In the genomic region with DNA sequence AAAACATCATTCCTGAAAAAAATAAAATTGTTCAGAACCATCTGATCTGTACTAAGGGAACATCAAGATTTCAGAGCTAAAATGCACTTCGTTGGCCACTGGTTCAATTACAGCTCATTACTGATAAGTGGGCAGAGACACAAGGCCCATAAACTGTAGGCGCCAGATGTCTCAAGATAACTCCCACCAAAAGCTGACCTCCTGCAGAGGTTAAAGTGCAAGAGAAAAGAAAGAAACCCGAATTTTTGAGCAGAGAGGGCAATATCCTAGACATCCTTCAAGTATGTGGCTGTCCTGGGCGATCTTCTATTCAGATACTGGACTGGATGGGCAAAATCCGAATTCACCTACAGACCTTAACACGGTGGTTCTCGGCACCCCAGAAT, we compare ENCODE assay signal across 8 cellular contexts. TPM values are rescaled to one million over a fixed set of nuclear protein-coding genes. Genes with fewer than 3 reads are reported as not detected.
DNase-seq lines count a peak whose midpoint lies in the region; ATAC-seq and TF ChIP-seq lines count a peak whose summit lies in the region.

No MANE protein-coding gene starts in this region.

- H3K27ac Mint-ChIP-seq in activated naive CD8-positive, alpha-beta T cell treated with anti-CD3 and anti-CD28 coated beads, Interleukin-2, amount 50 U/mL, for 24 hours, result peak overlapping the region; percentile 98

- H3K36me3 Mint-ChIP-seq in activated naive CD8-positive, alpha-beta T cell treated with anti-CD3 and anti-CD28 coated beads, Interleukin-2, amount 50 U/mL, for 24 hours (ENCODE audit: low read depth), result peaks cover 2% of the 10 kb centered on the region

- H3K27me3 ChIP-seq in HL-60 (ENCODE audit: insufficient read depth, poor library complexity, severe bottlenecking) (no peaks in the 10 kb centered on the region), kidney epithelial cell (ENCODE audit: control insufficient read depth, insufficient read depth, low read length) (no peaks in the 10 kb centered on the region), thyroid gland (no peaks in the 10 kb centered on the region)

- peak overlapping the region; percentile 71 for H3K4me3 ChIP-seq in HL-60 (replicated peaks; ENCODE audit: insufficient read depth, low read length)
- peak overlapping the region; percentile 65 for H3K4me3 ChIP-seq in kidney epithelial cell (ENCODE audit: low read depth, low read length)
- H3K4me3 ChIP-seq in thyroid gland (replicated peaks in 1 of 3), result peak overlapping the region in 2 of 3 donors; percentile 44 to 46

- intact Hi-C loops in thyroid gland (cut with DNase I), result no loop called here

- TF ChIP-seq POLR2A in thyroid gland (IDR thresholded peaks at IDR 0.05), result no peak

- H3K4me1 ChIP-seq in thyroid gland, result peaks cover 0 to 10% of the 10 kb centered on the region in 2 donors

- DNase-seq in HL-60 (ENCODE audit: low read depth in 1 of 2, low spot score in 1 of 2) (no peak), kidney epithelial cell (ENCODE audit: low read depth) (no peak), thyroid gland (no peak), NCI-H1694 (lab: John Stamatoyannopoulos, UW) (no peak)
- no peak for DNase-seq in activated naive CD8-positive, alpha-beta T cell treated with anti-CD3 and anti-CD28 coated beads, Interleukin-2, amount 50 U/mL, for 24 hours

- H3K36me3 ChIP-seq in kidney epithelial cell (ENCODE audit: control insufficient read depth, insufficient read depth, low read length) (no peaks in the 10 kb centered on the region), thyroid gland (no peaks in the 10 kb centered on the region)

- 2 to 6% methylated on average over 7 of the region's 7 CpGs for WGBS in thyroid gland, 2 donors

- H3K4me1 Mint-ChIP-seq in activated naive CD8-positive, alpha-beta T cell treated with anti-CD3 and anti-CD28 coated beads, Interleukin-2, amount 50 U/mL, for 24 hours, result peaks cover 37% of the 10 kb centered on the region

- no peak for TF ChIP-seq CTCF in 22Rv1 (IDR thresholded peaks at IDR 0.05)
- TF ChIP-seq CTCF in HL-60 (IDR thresholded peaks at IDR 0.05; ENCODE audit: insufficient read depth, low read length), result no peak
- no peak for TF ChIP-seq CTCF in kidney epithelial cell (IDR thresholded peaks at IDR 0.05; ENCODE audit: insufficient read depth, low read length, poor library complexity, severe bottlenecking)
- no peak for TF ChIP-seq CTCF in thyroid gland (IDR thresholded peaks at IDR 0.05)

- ATAC-seq in activated naive CD8-positive, alpha-beta T cell treated with anti-CD3 and anti-CD28 coated beads, Interleukin-2, amount 50 U/mL, for 24 hours, result no peak
- ATAC-seq in GM19463 (IDR thresholded peaks at IDR 0.05; ENCODE audit: unreplicated experiment) (no peak), HG02852 (IDR thresholded peaks at IDR 0.05; ENCODE audit: unreplicated experiment) (no peak)

- no peaks in the 10 kb centered on the region for H3K9me3 Mint-ChIP-seq in activated naive CD8-positive, alpha-beta T cell treated with anti-CD3 and anti-CD28 coated beads, Interleukin-2, amount 50 U/mL, for 24 hours

- H3K9me3 ChIP-seq in thyroid gland, result no peaks in the 10 kb centered on the region

- peak overlapping the region; percentile 64 for H3K27ac ChIP-seq in 22Rv1
- peak overlapping the region; percentile 80 for H3K27ac ChIP-seq in HL-60 (replicated peaks)
- H3K27ac ChIP-seq in thyroid gland, result peak overlapping the region; percentile 21 to 75 (median 61)

- peak overlapping the region; percentile 94 for H3K4me3 Mint-ChIP-seq in activated naive CD8-positive, alpha-beta T cell treated with anti-CD3 and anti-CD28 coated beads, Interleukin-2, amount 50 U/mL, for 24 hours

- H3K27me3 Mint-ChIP-seq in activated naive CD8-positive, alpha-beta T cell treated with anti-CD3 and anti-CD28 coated beads, Interleukin-2, amount 50 U/mL, for 24 hours, result no peaks in the 10 kb centered on the region

RNA-seq across cellular contexts. Expression of a gene that starts 0.7 kb away (rescaled TPM):
- 14.4 and 19.1 TPM in 2 replicates for total RNA-seq in kidney epithelial cell
- total RNA-seq in thyroid gland, result 10 to 100 TPM; 13.9 to 50.7 (median 30.0) TPM
